8 cellular contexts compared by ENCODE assay signal in the genomic region with DNA sequence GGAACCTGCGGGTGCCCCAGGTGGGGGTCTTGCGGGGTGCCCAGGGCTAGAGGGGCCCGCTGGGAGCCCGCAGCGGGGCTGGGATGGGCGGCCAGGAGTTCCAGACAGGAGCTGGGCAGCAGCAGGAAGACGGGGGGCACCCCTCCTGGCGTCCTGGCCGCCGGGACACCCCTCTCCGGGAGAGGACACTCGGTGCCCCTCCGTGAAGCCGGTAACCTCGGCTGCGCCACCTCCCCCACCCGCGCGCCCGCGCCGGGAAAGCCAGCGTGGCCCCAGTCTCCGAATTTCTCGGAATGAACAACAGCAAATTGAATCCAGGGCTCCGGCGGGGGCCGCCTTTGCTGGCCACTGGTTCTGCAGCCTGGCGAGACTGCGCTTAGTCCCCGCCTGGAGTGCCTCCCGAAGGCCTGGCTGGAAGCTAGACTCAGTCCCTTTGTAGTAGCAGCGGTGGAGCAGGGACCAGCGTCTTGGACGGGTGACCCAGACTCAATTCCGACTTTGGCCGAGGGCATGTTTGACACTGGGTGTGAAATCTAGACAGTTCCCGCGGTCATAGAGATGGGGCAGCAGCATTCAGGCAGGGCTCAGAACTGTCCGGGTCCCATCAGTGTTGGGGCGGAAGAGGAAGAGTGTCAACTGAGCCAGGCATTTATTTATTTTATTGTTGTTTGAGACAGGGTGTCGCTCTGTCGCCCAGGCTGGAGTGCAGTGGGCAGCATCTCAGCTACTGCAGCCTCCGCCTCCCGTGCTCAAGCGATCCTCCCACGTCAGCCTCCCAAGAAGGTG. TPM values are rescaled to one million over a fixed set of nuclear protein-coding genes. Genes with fewer than 3 reads are reported as not detected.
DNase-seq lines count a peak whose midpoint lies in the region; ATAC-seq and TF ChIP-seq lines count a peak whose summit lies in the region.

No MANE protein-coding gene starts in this region.

- ATAC-seq in HG03175 (IDR thresholded peaks at IDR 0.05; ENCODE audit: unreplicated experiment) (peak; percentile 57), right cardiac atrium (peak; percentile 68 to 76), HG02610 (IDR thresholded peaks at IDR 0.05; ENCODE audit: unreplicated experiment) (no peak)

- H3K27ac ChIP-seq in ascending aorta: peak overlapping the region; percentile 97 to 99
- peak overlapping the region; percentile 21 for H3K27ac ChIP-seq in right cardiac atrium (ENCODE audit: low read length)

- H3K9me3 ChIP-seq in ascending aorta (no peaks in the 10 kb centered on the region), right cardiac atrium (ENCODE audit: control insufficient read depth, low read length) (no peaks in the 10 kb centered on the region)

- no peaks in the 10 kb centered on the region for H3K36me3 ChIP-seq in ascending aorta

- H3K4me3 ChIP-seq in ascending aorta: peak overlapping the region; percentile 89 to 97
- peak overlapping the region; percentile 84 for H3K4me3 ChIP-seq in right cardiac atrium (ENCODE audit: low read length)

- DNase-seq in NCI-H2171 treated with DMSO at 0.1 percent for 48 hours (lab: John Stamatoyannopoulos, UW) (peak; percentile 29), NCI-H2171 (lab: John Stamatoyannopoulos, UW) (no peak), RPMI7951 (ENCODE audit: low read depth) (peak; percentile 45), ascending aorta (ENCODE audit: low spot score in 2 of 2) (peak in 1 of 2 donors; percentile 84), right cardiac atrium (peak; percentile 67 to 90 (median 90)), posterior vena cava (ENCODE audit: low spot score) (peak; percentile 93)

- H3K4me1 ChIP-seq in ascending aorta (peaks cover 0 to 19% of the 10 kb centered on the region in 2 donors), right cardiac atrium (ENCODE audit: control insufficient read depth, insufficient read depth, low read length) (peaks cover 9% of the 10 kb centered on the region)

- no peak for TF ChIP-seq CTCF in ascending aorta (IDR thresholded peaks at IDR 0.05)

- intact Hi-C loops in ascending aorta (cut with DNase I): loop anchor here (2.0 kb wide), 3 partner anchors 31 to 79 kb away; a partner anchor contains a TSS
- intact Hi-C loops in right cardiac atrium (cut with DNase I): no loop called here
- intact Hi-C loops in posterior vena cava (cut with DNase I): no loop called here

- 3% methylated on average over 47 of the region's 47 CpGs for WGBS in right cardiac atrium

- H3K27me3 ChIP-seq in ascending aorta: no peaks in the 10 kb centered on the region
- no peaks in the 10 kb centered on the region for H3K27me3 ChIP-seq in right cardiac atrium (ENCODE audit: control insufficient read depth, insufficient read depth)

RNA-seq across cellular contexts. Expression of a gene that starts 0.8 kb away (rescaled TPM):
- total RNA-seq in RPMI7951 (2014; rRNA removed; shearing (Covaris generic)): 55.3 and 78.7 TPM in 2 replicates
- total RNA-seq in ascending aorta (46.4 TPM), right cardiac atrium (10 to 100 TPM; 37.5 to 47.4 (median 42.2) TPM), posterior vena cava (10 to 100 TPM; 50.2 to 51.0 TPM)
- polyA plus RNA-seq in right cardiac atrium: 37.4 TPM
